Comparison of ENCODE assay signal across 1 cellular context in the genomic region with DNA sequence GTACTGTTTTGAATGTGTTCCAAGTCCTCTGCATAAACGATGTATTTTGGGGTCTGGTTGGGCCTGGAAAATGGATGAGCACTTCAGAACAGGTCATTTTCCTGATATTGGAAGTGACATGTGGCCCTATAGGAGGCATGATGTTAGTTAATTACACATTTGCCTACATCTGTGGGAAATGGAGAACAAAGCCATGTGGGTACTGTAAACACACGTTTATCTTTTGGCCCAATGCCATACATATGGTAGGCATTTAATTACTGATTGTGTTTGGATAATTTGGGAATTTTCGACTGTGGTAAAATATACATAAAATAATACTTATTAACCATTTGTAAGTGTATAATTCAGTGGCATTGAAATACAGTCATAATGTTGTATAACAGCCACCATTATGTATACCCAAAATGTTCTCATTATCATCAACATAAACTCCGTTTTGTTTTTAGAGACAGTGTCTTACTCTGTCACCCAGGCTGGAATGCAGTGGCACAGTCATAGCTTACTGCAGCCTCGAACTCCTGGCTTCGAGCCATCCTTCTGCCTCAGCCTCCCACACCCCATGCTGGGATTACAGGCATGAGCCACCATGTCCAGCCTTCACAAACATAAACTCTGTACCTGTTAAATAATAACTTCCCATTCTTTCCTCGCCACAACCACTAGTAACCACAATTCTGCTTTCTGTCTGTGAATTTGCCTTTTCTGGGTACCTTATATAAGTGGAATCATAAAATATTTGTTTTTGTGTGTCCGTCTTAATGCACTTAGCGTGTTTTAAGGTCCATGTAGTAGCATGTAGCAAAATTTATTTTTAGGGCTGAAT.
TF ChIP-seq lines count a peak whose summit lies in the region.

No MANE protein-coding gene starts in this region.

TF ChIP-seq in K562, 482 proteins besides CTCF, POLR2A, EP300 and RAD21 (continued from another document):
- TF ChIP-seq, protein P1, sequence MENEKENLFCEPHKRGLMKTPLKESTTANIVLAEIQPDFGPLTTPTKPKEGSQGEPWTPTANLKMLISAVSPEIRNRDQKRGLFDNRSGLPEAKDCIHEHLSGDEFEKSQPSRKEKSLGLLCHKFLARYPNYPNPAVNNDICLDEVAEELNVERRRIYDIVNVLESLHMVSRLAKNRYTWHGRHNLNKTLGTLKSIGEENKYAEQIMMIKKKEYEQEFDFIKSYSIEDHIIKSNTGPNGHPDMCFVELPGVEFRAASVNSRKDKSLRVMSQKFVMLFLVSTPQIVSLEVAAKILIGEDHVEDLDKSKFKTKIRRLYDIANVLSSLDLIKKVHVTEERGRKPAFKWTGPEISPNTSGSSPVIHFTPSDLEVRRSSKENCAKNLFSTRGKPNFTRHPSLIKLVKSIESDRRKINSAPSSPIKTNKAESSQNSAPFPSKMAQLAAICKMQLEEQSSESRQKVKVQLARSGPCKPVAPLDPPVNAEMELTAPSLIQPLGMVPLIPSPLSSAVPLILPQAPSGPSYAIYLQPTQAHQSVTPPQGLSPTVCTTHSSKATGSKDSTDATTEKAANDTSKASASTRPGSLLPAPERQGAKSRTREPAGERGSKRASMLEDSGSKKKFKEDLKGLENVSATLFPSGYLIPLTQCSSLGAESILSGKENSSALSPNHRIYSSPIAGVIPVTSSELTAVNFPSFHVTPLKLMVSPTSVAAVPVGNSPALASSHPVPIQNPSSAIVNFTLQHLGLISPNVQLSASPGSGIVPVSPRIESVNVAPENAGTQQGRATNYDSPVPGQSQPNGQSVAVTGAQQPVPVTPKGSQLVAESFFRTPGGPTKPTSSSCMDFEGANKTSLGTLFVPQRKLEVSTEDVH (IDR thresholded peaks at IDR 0.05; ENCODE audit: low read depth, partially characterized antibody): peak; percentile 37
- TF ChIP-seq, protein P2, sequence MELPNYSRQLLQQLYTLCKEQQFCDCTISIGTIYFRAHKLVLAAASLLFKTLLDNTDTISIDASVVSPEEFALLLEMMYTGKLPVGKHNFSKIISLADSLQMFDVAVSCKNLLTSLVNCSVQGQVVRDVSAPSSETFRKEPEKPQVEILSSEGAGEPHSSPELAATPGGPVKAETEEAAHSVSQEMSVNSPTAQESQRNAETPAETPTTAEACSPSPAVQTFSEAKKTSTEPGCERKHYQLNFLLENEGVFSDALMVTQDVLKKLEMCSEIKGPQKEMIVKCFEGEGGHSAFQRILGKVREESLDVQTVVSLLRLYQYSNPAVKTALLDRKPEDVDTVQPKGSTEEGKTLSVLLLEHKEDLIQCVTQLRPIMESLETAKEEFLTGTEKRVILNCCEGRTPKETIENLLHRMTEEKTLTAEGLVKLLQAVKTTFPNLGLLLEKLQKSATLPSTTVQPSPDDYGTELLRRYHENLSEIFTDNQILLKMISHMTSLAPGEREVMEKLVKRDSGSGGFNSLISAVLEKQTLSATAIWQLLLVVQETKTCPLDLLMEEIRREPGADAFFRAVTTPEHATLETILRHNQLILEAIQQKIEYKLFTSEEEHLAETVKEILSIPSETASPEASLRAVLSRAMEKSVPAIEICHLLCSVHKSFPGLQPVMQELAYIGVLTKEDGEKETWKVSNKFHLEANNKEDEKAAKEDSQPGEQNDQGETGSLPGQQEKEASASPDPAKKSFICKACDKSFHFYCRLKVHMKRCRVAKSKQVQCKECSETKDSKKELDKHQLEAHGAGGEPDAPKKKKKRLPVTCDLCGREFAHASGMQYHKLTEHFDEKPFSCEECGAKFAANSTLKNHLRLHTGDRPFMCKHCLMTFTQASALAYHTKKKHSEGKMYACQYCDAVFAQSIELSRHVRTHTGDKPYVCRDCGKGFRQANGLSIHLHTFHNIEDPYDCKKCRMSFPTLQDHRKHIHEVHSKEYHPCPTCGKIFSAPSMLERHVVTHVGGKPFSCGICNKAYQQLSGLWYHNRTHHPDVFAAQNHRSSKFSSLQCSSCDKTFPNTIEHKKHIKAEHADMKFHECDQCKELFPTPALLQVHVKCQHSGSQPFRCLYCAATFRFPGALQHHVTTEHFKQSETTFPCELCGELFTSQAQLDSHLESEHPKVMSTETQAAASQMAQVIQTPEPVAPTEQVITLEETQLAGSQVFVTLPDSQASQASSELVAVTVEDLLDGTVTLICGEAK (IDR thresholded peaks at IDR 0.05): 0 out of 2 replicates have a peak, but pooled peaks have one; percentile 33
- TF ChIP-seq, protein P2 (CRISPR knock-in tag; IDR thresholded peaks at IDR 0.05): no peak
- no peak for TF ChIP-seq HNRNPH1 (optimal IDR thresholded peaks at IDR 0.05; ENCODE audit: low read depth, low read length)
- no peak for TF ChIP-seq PTBP1 (IDR thresholded peaks at IDR 0.05; ENCODE audit: low read depth, low read length)
- peak; percentile 69 for TF ChIP-seq SUPT5H (IDR thresholded peaks at IDR 0.05)
- TF ChIP-seq ZNF324 (CRISPR knock-in tag; IDR thresholded peaks at IDR 0.05): no peak
- TF ChIP-seq, protein P3, sequence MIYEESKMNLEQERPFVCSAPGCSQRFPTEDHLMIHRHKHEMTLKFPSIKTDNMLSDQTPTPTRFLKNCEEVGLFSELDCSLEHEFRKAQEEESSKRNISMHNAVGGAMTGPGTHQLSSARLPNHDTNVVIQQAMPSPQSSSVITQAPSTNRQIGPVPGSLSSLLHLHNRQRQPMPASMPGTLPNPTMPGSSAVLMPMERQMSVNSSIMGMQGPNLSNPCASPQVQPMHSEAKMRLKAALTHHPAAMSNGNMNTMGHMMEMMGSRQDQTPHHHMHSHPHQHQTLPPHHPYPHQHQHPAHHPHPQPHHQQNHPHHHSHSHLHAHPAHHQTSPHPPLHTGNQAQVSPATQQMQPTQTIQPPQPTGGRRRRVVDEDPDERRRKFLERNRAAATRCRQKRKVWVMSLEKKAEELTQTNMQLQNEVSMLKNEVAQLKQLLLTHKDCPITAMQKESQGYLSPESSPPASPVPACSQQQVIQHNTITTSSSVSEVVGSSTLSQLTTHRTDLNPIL (CRISPR knock-in tag; IDR thresholded peaks at IDR 0.05): no peak
- no peak for TF ChIP-seq FUS (optimal IDR thresholded peaks at IDR 0.05; ENCODE audit: low read depth, low read length)
- 0 out of 2 replicates have a peak, but pooled peaks have one; percentile 8 for TF ChIP-seq CHD2 (IDR thresholded peaks at IDR 0.05; ENCODE audit: low read depth, low read length)
- no peak for TF ChIP-seq CBX8 (IDR thresholded peaks at IDR 0.05; ENCODE audit: borderline replicate concordance, extremely low read depth, low read depth, low read length, poor library complexity, severe bottlenecking)
- no peak for TF ChIP-seq ZNF124 (CRISPR knock-in tag; IDR thresholded peaks at IDR 0.05)
- TF ChIP-seq SOX6 (IDR thresholded peaks at IDR 0.05): no peak
- TF ChIP-seq POLR2AphosphoS5 (IDR thresholded peaks at IDR 0.05; ENCODE audit: control insufficient read depth, insufficient read depth, low read depth, low read length): peak; percentile 60
- no peak for TF ChIP-seq ZNF197 (CRISPR knock-in tag; IDR thresholded peaks at IDR 0.05; ENCODE audit: low read depth)
- TF ChIP-seq CREM (IDR thresholded peaks at IDR 0.05; ENCODE audit: low read depth): no peak
- TF ChIP-seq, protein P4, sequence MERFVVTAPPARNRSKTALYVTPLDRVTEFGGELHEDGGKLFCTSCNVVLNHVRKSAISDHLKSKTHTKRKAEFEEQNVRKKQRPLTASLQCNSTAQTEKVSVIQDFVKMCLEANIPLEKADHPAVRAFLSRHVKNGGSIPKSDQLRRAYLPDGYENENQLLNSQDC (CRISPR knock-in tag; IDR thresholded peaks at IDR 0.05): 0 out of 2 replicates have a peak, but pooled peaks have one; percentile 8
